ENCODE assay signal across 31 cellular contexts in genomic region chr4:2424581-2424980, GRCh38. TPM values are rescaled to one million over a fixed set of nuclear protein-coding genes. Genes with fewer than 3 reads are reported as not detected.
DNase-seq lines count a peak whose midpoint lies in the region; FAIRE-seq and TF ChIP-seq lines count a peak whose summit lies in the region.
"Had no signal": no experiment of that assay in that cellular context is flagged by ENCODE, and none has a peak within 500 bp of the region (broad histone marks: within the 10 kb centered on the region; RNA-seq: fewer than 3 reads in every experiment).

No MANE protein-coding gene starts in this region.

- H4K20me1 ChIP-seq in mammary epithelial cell (ENCODE audit: insufficient read depth, low read length) (no peaks in the 10 kb centered on the region), astrocyte (ENCODE audit: insufficient read depth, low read length) (no peaks in the 10 kb centered on the region)

- no peaks in the 10 kb centered on the region for H3K9me3 Mint-ChIP-seq in MCF 10A (ENCODE audit: unreplicated experiment)
- H3K9me3 Mint-ChIP-seq in astrocyte (ENCODE audit: unreplicated experiment) = peaks cover 8% of the 10 kb centered on the region
- H3K9me3 Mint-ChIP-seq in type B pancreatic cell = no peaks in the 10 kb centered on the region
- H3K9me3 Mint-ChIP-seq: activated naive CD8-positive, alpha-beta T cell treated with anti-CD3 and anti-CD28 coated beads, Interleukin-2, amount 10 ng/mL, durations not matched to agents 7 days and 5 days; activated T-cell treated with anti-CD3 and anti-CD28 coated beads, Interleukin-2, amount 50 U/mL, for 24 hours; effector memory CD8-positive, alpha-beta T cell; nephron had no signal

- no peak overlapping the region for H3K4me3 Mint-ChIP-seq in MCF 10A (ENCODE audit: unreplicated experiment)
- H3K4me3 Mint-ChIP-seq in astrocyte (ENCODE audit: unreplicated experiment) = no peak overlapping the region
- no peak overlapping the region for H3K4me3 Mint-ChIP-seq in type B pancreatic cell
- H3K4me3 Mint-ChIP-seq: activated naive CD8-positive, alpha-beta T cell treated with anti-CD3 and anti-CD28 coated beads, Interleukin-2, amount 10 ng/mL, durations not matched to agents 7 days and 5 days; activated T-cell treated with anti-CD3 and anti-CD28 coated beads, Interleukin-2, amount 50 U/mL, for 24 hours; effector memory CD8-positive, alpha-beta T cell; nephron had no signal

- no peak overlapping the region for H3K9ac ChIP-seq in mammary epithelial cell (ENCODE audit: insufficient read depth, low read length)
- no peak overlapping the region for H3K9ac ChIP-seq in astrocyte (ENCODE audit: low read length)

- H3K4me1 Mint-ChIP-seq in MCF 10A (ENCODE audit: insufficient read depth, unreplicated experiment) (peaks cover 16% of the 10 kb centered on the region), astrocyte (ENCODE audit: low read depth, unreplicated experiment) (peaks cover 3% of the 10 kb centered on the region), type B pancreatic cell (ENCODE audit: unreplicated experiment) (peaks cover 10% of the 10 kb centered on the region)

- peaks cover 11% of the 10 kb centered on the region for H3K27me3 ChIP-seq in mammary epithelial cell (ENCODE audit: insufficient read depth, low read length)
- peaks cover 25% of the 10 kb centered on the region for H3K27me3 ChIP-seq in astrocyte (ENCODE audit: insufficient read depth, low read length)
- H3K27me3 ChIP-seq: ascending aorta, pancreas had no signal

- DNase-seq in MCF 10A (ENCODE audit: unreplicated experiment) (peak; percentile 30), mammary epithelial cell (no peak), astrocyte (ENCODE audit: low read depth) (peak; percentile 16), fibroblast of the aortic adventitia (ENCODE audit: low read depth) (peak; percentile 61), type B pancreatic cell (ENCODE audit: extremely low spot score, unreplicated experiment) (peak; percentile 53), nucleus accumbens (lab: John Stamatoyannopoulos, UW) (no peak), hippocampal formation (lab: John Stamatoyannopoulos, UW) (no peak)
- DNase-seq in activated CD8-positive, alpha-beta memory T cell treated with anti-CD3 and anti-CD28 coated beads, Interleukin-2, amount 50 U/mL, for 48 hours = no peak
- DNase-seq: activated CD4-positive, alpha-beta T cell treated with anti-CD3 and anti-CD28 coated beads for 4 hours; activated gamma-delta T cell; activated naive CD8-positive, alpha-beta T cell treated with anti-CD3 and anti-CD28 coated beads, Interleukin-2, amount 10 ng/mL, durations not matched to agents 7 days and 5 days; activated T-cell treated with anti-CD3 and anti-CD28 coated beads, Interleukin-2, amount 50 U/mL, for 24 hours; central memory CD4-positive, alpha-beta T cell; DND-41; effector memory CD8-positive, alpha-beta T cell; HCEC 1CT; NCI-H146; NCI-H345; NCI-H69; pancreas; SHP77 treated with DMSO at 0.1 percent for 48 hours; small intestine; stimulated activated naive CD4-positive, alpha-beta T cell treated with Interleukin-2 at 50 U/mL for 16 hours had no signal

- H3K27ac ChIP-seq in mammary epithelial cell (ENCODE audit: insufficient read depth, low read depth, low read length) (no peak overlapping the region), astrocyte (ENCODE audit: low read depth, low read length) (no peak overlapping the region)
- H3K27ac ChIP-seq: 22Rv1, ascending aorta, pancreas, suprapubic skin, VCaP had no signal

- no peak for FAIRE-seq in astrocyte (lab: Jason Lieb, UNC)
- FAIRE-seq: frontal cortex, pancreas, small intestine had no signal

- POLR2A ChIA-PET in MCF 10A (lab: Yijun Ruan, JAX) = no interaction called here

- H3K9me3 ChIP-seq in mammary epithelial cell (replicated peaks; ENCODE audit: insufficient read depth, low read length) = no peaks in the 10 kb centered on the region
- H3K9me3 ChIP-seq in astrocyte (ENCODE audit: insufficient read depth, low read depth, low read length) = no peaks in the 10 kb centered on the region
- H3K9me3 ChIP-seq: ascending aorta, pancreas, suprapubic skin had no signal

- intact Hi-C loops in MCF 10A (cut with micrococcal nuclease) (no loop called here), mammary epithelial cell (cut with micrococcal nuclease) (no loop called here)

- H3K27ac Mint-ChIP-seq in MCF 10A (ENCODE audit: low read depth, unreplicated experiment) = no peak overlapping the region
- H3K27ac Mint-ChIP-seq in astrocyte (ENCODE audit: unreplicated experiment) = peak overlapping the region; percentile 13
- no peak overlapping the region for H3K27ac Mint-ChIP-seq in type B pancreatic cell
- H3K27ac Mint-ChIP-seq: activated naive CD8-positive, alpha-beta T cell treated with anti-CD3 and anti-CD28 coated beads, Interleukin-2, amount 10 ng/mL, durations not matched to agents 7 days and 5 days; activated T-cell treated with anti-CD3 and anti-CD28 coated beads, Interleukin-2, amount 50 U/mL, for 24 hours; effector memory CD8-positive, alpha-beta T cell; nephron had no signal

- no peak for TF ChIP-seq CTCF in MCF 10A (IDR thresholded peaks at IDR 0.05; ENCODE audit: unreplicated experiment)
- TF ChIP-seq CTCF in mammary epithelial cell (conservative IDR thresholded peaks at IDR 0.05 in 1 of 2, IDR thresholded peaks at IDR 0.05 in 1 of 2; ENCODE audit: extremely low read depth in 1 of 2, insufficient read depth in 1 of 2, low read depth in 1 of 2, low read length in 2 of 2) = no peak
- TF ChIP-seq CTCF in astrocyte (IDR thresholded peaks at IDR 0.05; ENCODE audit: insufficient read depth, low read depth, low read length) = no peak
- no peak for TF ChIP-seq CTCF in fibroblast of the aortic adventitia (IDR thresholded peaks at IDR 0.05; ENCODE audit: insufficient read depth, low read length)
- no peak for TF ChIP-seq CTCF in type B pancreatic cell (conservative IDR thresholded peaks at IDR 0.05)

- peaks cover 49% of the 10 kb centered on the region for H3K27me3 Mint-ChIP-seq in MCF 10A (ENCODE audit: insufficient read depth, unreplicated experiment)
- peaks cover 63% of the 10 kb centered on the region for H3K27me3 Mint-ChIP-seq in astrocyte (ENCODE audit: low read depth, unreplicated experiment)
- H3K27me3 Mint-ChIP-seq in type B pancreatic cell = peaks cover 38% of the 10 kb centered on the region

- no peak overlapping the region for H3K4me2 ChIP-seq in mammary epithelial cell (ENCODE audit: insufficient read depth, low read depth, low read length)
- no peak overlapping the region for H3K4me2 ChIP-seq in astrocyte (ENCODE audit: low read length)

- H3K4me1 ChIP-seq in mammary epithelial cell (ENCODE audit: insufficient read depth, low read length) = no peaks in the 10 kb centered on the region
- H3K4me1 ChIP-seq in astrocyte (ENCODE audit: insufficient read depth, low read length) = no peaks in the 10 kb centered on the region
- H3K4me1 ChIP-seq: ascending aorta had no signal

- H3K4me3 ChIP-seq in mammary epithelial cell (replicated peaks in 1 of 3; ENCODE audit: insufficient read depth in 1 of 3, low read depth in 2 of 3, low read length in 3 of 3) (no peak overlapping the region), astrocyte (ENCODE audit: insufficient read depth, low read depth, low read length) (no peak overlapping the region), fibroblast of the aortic adventitia (ENCODE audit: low read depth, low read length) (no peak overlapping the region)
- H3K4me3 ChIP-seq: ascending aorta, pancreas, suprapubic skin had no signal

- no peak overlapping the region for H2AFZ ChIP-seq in mammary epithelial cell (ENCODE audit: low read depth, low read length)
- no peak overlapping the region for H2AFZ ChIP-seq in astrocyte (ENCODE audit: low read depth, low read length)

- no peaks in the 10 kb centered on the region for H3K36me3 ChIP-seq in mammary epithelial cell (ENCODE audit: insufficient read depth, low read length)
- H3K36me3 ChIP-seq in astrocyte (ENCODE audit: insufficient read depth, low read length) = no peaks in the 10 kb centered on the region
- H3K36me3 ChIP-seq: ascending aorta, pancreas, suprapubic skin had no signal

- 84% methylated on average over 8 of the region's 10 CpGs for WGBS in mammary epithelial cell (ENCODE audit: low coverage, missing lambda C conversion rate)

- in situ Hi-C loops in mammary epithelial cell (cut with MboI; ENCODE audit: low sequenced_read_pairs in 2 of 2) = no loop called here

- dilution Hi-C loops in mammary epithelial cell (cut with HindIII; ENCODE audit: low sequenced_read_pairs) = loop anchor here (5.0 kb wide), 1 partner anchor 73 kb away; no protein-coding TSS in a partner anchor

- CTCF ChIA-PET in MCF 10A (lab: Yijun Ruan, JAX) (no interaction called here), mammary epithelial cell (lab: Charles Lee; ENCODE audit: low non-redundant PET) (no interaction called here)

- no peaks in the 10 kb centered on the region for H3K79me2 ChIP-seq in mammary epithelial cell (ENCODE audit: insufficient read depth, low read length)
- no peaks in the 10 kb centered on the region for H3K79me2 ChIP-seq in astrocyte (ENCODE audit: insufficient read depth, low read length)

- BruUV-seq in MCF 10A (replicated peaks; lab: Mats Ljungman, UMichigan) (no TSS peak), mammary epithelial cell (replicated peaks; lab: Mats Ljungman, UMichigan) (no TSS peak)

- H3K36me3 Mint-ChIP-seq in MCF 10A (ENCODE audit: insufficient read depth, unreplicated experiment) = no peaks in the 10 kb centered on the region
- no peaks in the 10 kb centered on the region for H3K36me3 Mint-ChIP-seq in astrocyte (ENCODE audit: low read depth, unreplicated experiment)
- no peaks in the 10 kb centered on the region for H3K36me3 Mint-ChIP-seq in type B pancreatic cell
- H3K36me3 Mint-ChIP-seq: activated naive CD8-positive, alpha-beta T cell treated with anti-CD3 and anti-CD28 coated beads, Interleukin-2, amount 10 ng/mL, durations not matched to agents 7 days and 5 days had no signal

RNA-seq across cellular contexts. Expression of gene CFAP99, which starts 5.8 kb away (rescaled TPM):
- total RNA-seq in MCF 10A (2022) (0.16 TPM in 1 of 2 replicates, not detected in the other), mammary epithelial cell (not detected), astrocyte (not detected in 2 replicates), fibroblast of the aortic adventitia (ENCODE audit: low replicate concordance) (not detected in 2 replicates), type B pancreatic cell (ENCODE audit: low replicate concordance) (0.43 and 1.1 TPM in 2 replicates)
- not detected for polyA plus RNA-seq in mammary epithelial cell
- not detected for polyA minus RNA-seq in mammary epithelial cell
- total RNA-seq: ascending aorta, frontal cortex, lung microvascular endothelial cell, suprapubic skin, ureter had no signal

RNA-seq across cellular contexts. Expression of gene ZFYVE28, which starts 6.1 kb away (rescaled TPM):
- total RNA-seq in MCF 10A (2022) (1.6 and 2.5 TPM in 2 replicates), mammary epithelial cell (1 to 10 TPM in 1 of 2 donors, under 1 TPM in 1; 0.83 to 1.1 TPM), astrocyte (0.31 and 0.68 TPM in 2 replicates), fibroblast of the aortic adventitia (ENCODE audit: low replicate concordance) (7.7 and 14.0 TPM in 2 replicates), type B pancreatic cell (ENCODE audit: low replicate concordance) (3.6 and 7.0 TPM in 2 replicates)
- polyA plus RNA-seq in mammary epithelial cell = 0.95 TPM
- not detected for polyA minus RNA-seq in mammary epithelial cell

RNA-seq across cellular contexts. Expression of gene RNF4, which starts 44.3 kb away (rescaled TPM):
- total RNA-seq in MCF 10A (2022) = 81.4 and 89.7 TPM in 2 replicates
- total RNA-seq in mammary epithelial cell = 10 to 100 TPM; 57.3 to 60.2 TPM
- 68.7 TPM for polyA plus RNA-seq in mammary epithelial cell
- 93.4 TPM for polyA minus RNA-seq in mammary epithelial cell
- 73.6 and 77.2 TPM in 2 replicates for total RNA-seq in astrocyte
- 75.6 and 311 TPM in 2 replicates for total RNA-seq in fibroblast of the aortic adventitia (ENCODE audit: low replicate concordance)
- total RNA-seq in type B pancreatic cell (ENCODE audit: low replicate concordance) = 55.9 and 61.4 TPM in 2 replicates

Comparison
In these comparisons a context has a peak if more than half of its experiments do, and no peak if none do; other contexts are left out.
1. DNase-seq: peak in MCF 10A (single experiment), astrocyte (single experiment), fibroblast of the aortic adventitia (single experiment) and type B pancreatic cell (single experiment); none in mammary epithelial cell (single experiment), nucleus accumbens (0 of 56), hippocampal formation (0 of 2) and activated CD8-positive, alpha-beta memory T cell treated with anti-CD3 and anti-CD28 coated beads, Interleukin-2, amount 50 U/mL, for 48 hours (single experiment).